In the genomic region with DNA sequence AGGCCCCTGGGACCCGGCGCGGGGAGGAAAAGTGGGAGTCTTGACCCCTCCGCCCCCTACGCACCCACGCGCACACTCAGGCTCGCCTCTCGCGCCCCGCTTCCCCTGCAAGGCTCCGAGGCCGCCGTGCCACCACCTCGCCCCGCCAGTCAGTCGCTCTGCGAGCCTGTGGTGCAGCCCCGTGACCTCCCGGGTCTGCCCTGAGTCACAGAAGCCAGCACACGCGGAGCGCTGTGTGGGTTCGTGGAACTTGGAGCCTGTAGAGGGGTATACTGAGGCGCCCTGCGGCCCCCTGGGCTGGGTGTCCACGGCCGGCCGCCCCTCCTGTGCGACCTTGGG, we compare ENCODE assay signal across 8 cellular contexts. TPM values are rescaled to one million over a fixed set of nuclear protein-coding genes. Genes with fewer than 3 reads are reported as not detected.
DNase-seq lines count a peak whose midpoint lies in the region; ATAC-seq and TF ChIP-seq lines count a peak whose summit lies in the region.

No MANE protein-coding gene starts in this region.

- BruUV-seq in HCT116 (replicated peaks; lab: Mats Ljungman, UMichigan), result TSS peak; percentile 57

- no peak overlapping the region for H2AFZ ChIP-seq in HCT116 (ENCODE audit: low read depth, low read length, poor library complexity, severe bottlenecking)

- H3K4me3 ChIP-seq in HCT116 (replicated peaks in 1 of 2; ENCODE audit: low read depth in 1 of 2, low read length in 2 of 2), result peak overlapping the region; percentile 52 to 67
- peak overlapping the region; percentile 45 to 78 (median 62) for H3K4me3 ChIP-seq in skin epidermis

- TF ChIP-seq RAD21 in HCT116 (IDR thresholded peaks at IDR 0.05; ENCODE audit: low read depth), result no peak

- peaks cover 31 to 68% of the 10 kb centered on the region in 2 experiments for H3K4me1 ChIP-seq in HCT116 (ENCODE audit: control insufficient read depth in 1 of 2, insufficient read depth in 2 of 2, low read length in 2 of 2)

- RAD21 ChIA-PET in HCT116 (lab: Charles Lee; ENCODE audit: low non-redundant PET in 1 of 2, low total read pairs in 2 of 2, uncharacterized antibody in 2 of 2, unreplicated experiment in 2 of 2), result no interaction called here

- H3K9me2 ChIP-seq in HCT116 (ENCODE audit: insufficient read depth), result no peaks in the 10 kb centered on the region

- no peak for DNase-seq in HCT116 (ENCODE audit: low read depth, low spot score)
- peak; percentile 34 for DNase-seq in activated T-cell treated with anti-CD3 and anti-CD28 coated beads for 48 hours (ENCODE audit: low read depth)
- peak; percentile 31 for DNase-seq in germinal center (ENCODE audit: low spot score)
- no peak for DNase-seq in NCI-H524 treated with DMSO at 0.1 percent for 48 hours (lab: John Stamatoyannopoulos, UW)
- no peak for DNase-seq in T1000 (lab: John Stamatoyannopoulos, UW)

- no peaks in the 10 kb centered on the region for H3K79me2 ChIP-seq in HCT116 (ENCODE audit: insufficient read depth, low read length)

- intact Hi-C loops in HCT116 (cut with micrococcal nuclease), result no loop called here

- H3K27me3 ChIP-seq in HCT116 (ENCODE audit: insufficient read depth, low read length), result no peaks in the 10 kb centered on the region

- POLR2A ChIA-PET in HCT116 (lab: Charles Lee), result interaction anchor here (0.6 to 1.2 kb wide), 3 partner anchors 9 to 207 kb away, joined by 3 to 4 read pairs (median 3); no protein-coding TSS in a partner anchor

- H3K9me3 ChIP-seq in HCT116 (ENCODE audit: control insufficient read depth in 1 of 2, insufficient read depth in 1 of 2, low read depth in 1 of 2, low read length in 2 of 2), result no peaks in the 10 kb centered on the region

- CTCF ChIA-PET in HCT116 (lab: Charles Lee), result interaction anchor here (0.9 to 1.3 kb wide), 3 partner anchors 28 to 166 kb away, joined by 3 to 4 read pairs (median 3); no protein-coding TSS in a partner anchor

- no peak for TF ChIP-seq POLR2A in HCT116 (IDR thresholded peaks at IDR 0.05; ENCODE audit: borderline replicate concordance, extremely low read depth, insufficient read depth, insufficient read length)

- peak overlapping the region; percentile 97 for H3K4me2 ChIP-seq in HCT116 (ENCODE audit: low read length)

- no peaks in the 10 kb centered on the region for H3K36me3 ChIP-seq in HCT116 (ENCODE audit: control insufficient read depth in 1 of 2, insufficient read depth in 2 of 2, low read length in 2 of 2)

- H4K20me1 ChIP-seq in HCT116 (ENCODE audit: insufficient read depth), result no peaks in the 10 kb centered on the region

- H3K9ac ChIP-seq in HCT116 (ENCODE audit: low read length), result peak overlapping the region; percentile 75

- ATAC-seq in HCT116, result peak; percentile 13
- no peak for ATAC-seq in GM21390 (IDR thresholded peaks at IDR 0.05; ENCODE audit: unreplicated experiment)
- no peak for ATAC-seq in GM18520 (IDR thresholded peaks at IDR 0.05; ENCODE audit: unreplicated experiment)

- H3K27ac ChIP-seq in HCT116 (ENCODE audit: low read depth, low read length) (peak overlapping the region; percentile 79), skin epidermis (peak overlapping the region in 20 of 21 experiments; percentile 65 to 97 (median 90))

- TF ChIP-seq CTCF in HCT116 (IDR thresholded peaks at IDR 0.05 in 2 of 3, conservative IDR thresholded peaks at IDR 0.05 in 1 of 3; ENCODE audit: borderline replicate concordance in 1 of 3, insufficient read depth in 1 of 3, low read depth in 2 of 3, low read length in 2 of 3), result no peak

TF ChIP-seq in HCT116, 20 proteins besides CTCF, POLR2A, EP300 and RAD21:
- TF ChIP-seq, protein P1, sequence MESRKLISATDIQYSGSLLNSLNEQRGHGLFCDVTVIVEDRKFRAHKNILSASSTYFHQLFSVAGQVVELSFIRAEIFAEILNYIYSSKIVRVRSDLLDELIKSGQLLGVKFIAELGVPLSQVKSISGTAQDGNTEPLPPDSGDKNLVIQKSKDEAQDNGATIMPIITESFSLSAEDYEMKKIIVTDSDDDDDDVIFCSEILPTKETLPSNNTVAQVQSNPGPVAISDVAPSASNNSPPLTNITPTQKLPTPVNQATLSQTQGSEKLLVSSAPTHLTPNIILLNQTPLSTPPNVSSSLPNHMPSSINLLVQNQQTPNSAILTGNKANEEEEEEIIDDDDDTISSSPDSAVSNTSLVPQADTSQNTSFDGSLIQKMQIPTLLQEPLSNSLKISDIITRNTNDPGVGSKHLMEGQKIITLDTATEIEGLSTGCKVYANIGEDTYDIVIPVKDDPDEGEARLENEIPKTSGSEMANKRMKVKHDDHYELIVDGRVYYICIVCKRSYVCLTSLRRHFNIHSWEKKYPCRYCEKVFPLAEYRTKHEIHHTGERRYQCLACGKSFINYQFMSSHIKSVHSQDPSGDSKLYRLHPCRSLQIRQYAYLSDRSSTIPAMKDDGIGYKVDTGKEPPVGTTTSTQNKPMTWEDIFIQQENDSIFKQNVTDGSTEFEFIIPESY (IDR thresholded peaks at IDR 0.05; ENCODE audit: extremely low read depth, insufficient replicate concordance, low read length), result no peak
- TF ChIP-seq, protein P2, sequence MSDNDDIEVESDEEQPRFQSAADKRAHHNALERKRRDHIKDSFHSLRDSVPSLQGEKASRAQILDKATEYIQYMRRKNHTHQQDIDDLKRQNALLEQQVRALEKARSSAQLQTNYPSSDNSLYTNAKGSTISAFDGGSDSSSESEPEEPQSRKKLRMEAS (IDR thresholded peaks at IDR 0.05), result no peak
- TF ChIP-seq SP1 (IDR thresholded peaks at IDR 0.05; ENCODE audit: low read depth) (no peak), YY1 (IDR thresholded peaks at IDR 0.05; ENCODE audit: extremely low read depth, insufficient replicate concordance, low read depth, low read length) (no peak), ZNF274 (IDR thresholded peaks at IDR 0.05; ENCODE audit: low read depth, low read length) (no peak), SRF (IDR thresholded peaks at IDR 0.05; ENCODE audit: low read depth) (no peak), JUND (IDR thresholded peaks at IDR 0.05) (no peak), CBX3 (IDR thresholded peaks at IDR 0.05; ENCODE audit: low read depth) (no peak), EZH2phosphoT487 (IDR thresholded peaks at IDR 0.05; ENCODE audit: borderline replicate concordance) (no peak), TCF7L2 (IDR thresholded peaks at IDR 0.05; ENCODE audit: borderline replicate concordance, extremely low read depth, insufficient read depth, insufficient read length) (no peak), EZH2 (IDR thresholded peaks at IDR 0.05) (no peak), FOSL1 (IDR thresholded peaks at IDR 0.05; ENCODE audit: low read depth) (no peak), POLR2AphosphoS5 (IDR thresholded peaks at IDR 0.05; ENCODE audit: low read depth, low read length) (no peak), CEBPB (IDR thresholded peaks at IDR 0.05; ENCODE audit: low read depth) (no peak), SIN3A (IDR thresholded peaks at IDR 0.05; ENCODE audit: low read depth) (no peak), EGR1 (IDR thresholded peaks at IDR 0.05; ENCODE audit: low read depth) (no peak)
- TF ChIP-seq, protein P3, sequence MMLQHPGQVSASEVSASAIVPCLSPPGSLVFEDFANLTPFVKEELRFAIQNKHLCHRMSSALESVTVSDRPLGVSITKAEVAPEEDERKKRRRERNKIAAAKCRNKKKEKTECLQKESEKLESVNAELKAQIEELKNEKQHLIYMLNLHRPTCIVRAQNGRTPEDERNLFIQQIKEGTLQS (IDR thresholded peaks at IDR 0.05), result no peak
- TF ChIP-seq, protein P4, sequence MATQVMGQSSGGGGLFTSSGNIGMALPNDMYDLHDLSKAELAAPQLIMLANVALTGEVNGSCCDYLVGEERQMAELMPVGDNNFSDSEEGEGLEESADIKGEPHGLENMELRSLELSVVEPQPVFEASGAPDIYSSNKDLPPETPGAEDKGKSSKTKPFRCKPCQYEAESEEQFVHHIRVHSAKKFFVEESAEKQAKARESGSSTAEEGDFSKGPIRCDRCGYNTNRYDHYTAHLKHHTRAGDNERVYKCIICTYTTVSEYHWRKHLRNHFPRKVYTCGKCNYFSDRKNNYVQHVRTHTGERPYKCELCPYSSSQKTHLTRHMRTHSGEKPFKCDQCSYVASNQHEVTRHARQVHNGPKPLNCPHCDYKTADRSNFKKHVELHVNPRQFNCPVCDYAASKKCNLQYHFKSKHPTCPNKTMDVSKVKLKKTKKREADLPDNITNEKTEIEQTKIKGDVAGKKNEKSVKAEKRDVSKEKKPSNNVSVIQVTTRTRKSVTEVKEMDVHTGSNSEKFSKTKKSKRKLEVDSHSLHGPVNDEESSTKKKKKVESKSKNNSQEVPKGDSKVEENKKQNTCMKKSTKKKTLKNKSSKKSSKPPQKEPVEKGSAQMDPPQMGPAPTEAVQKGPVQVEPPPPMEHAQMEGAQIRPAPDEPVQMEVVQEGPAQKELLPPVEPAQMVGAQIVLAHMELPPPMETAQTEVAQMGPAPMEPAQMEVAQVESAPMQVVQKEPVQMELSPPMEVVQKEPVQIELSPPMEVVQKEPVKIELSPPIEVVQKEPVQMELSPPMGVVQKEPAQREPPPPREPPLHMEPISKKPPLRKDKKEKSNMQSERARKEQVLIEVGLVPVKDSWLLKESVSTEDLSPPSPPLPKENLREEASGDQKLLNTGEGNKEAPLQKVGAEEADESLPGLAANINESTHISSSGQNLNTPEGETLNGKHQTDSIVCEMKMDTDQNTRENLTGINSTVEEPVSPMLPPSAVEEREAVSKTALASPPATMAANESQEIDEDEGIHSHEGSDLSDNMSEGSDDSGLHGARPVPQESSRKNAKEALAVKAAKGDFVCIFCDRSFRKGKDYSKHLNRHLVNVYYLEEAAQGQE (IDR thresholded peaks at IDR 0.05; ENCODE audit: low read depth), result no peak

RNA-seq across cellular contexts. Expression of a gene that starts 0.4 kb away (rescaled TPM):
- total RNA-seq in HCT116 (2021; ENCODE audit: unreplicated experiment), result 16.4 TPM
- 20.6 and 24.1 TPM in 2 replicates for polyA plus RNA-seq in HCT116 (2012)

RNA-seq across cellular contexts. Expression of a gene that starts 7.3 kb away (rescaled TPM):
- 0.74 TPM for total RNA-seq in HCT116 (2021; ENCODE audit: unreplicated experiment)
- 0.90 and 1.1 TPM in 2 replicates for polyA plus RNA-seq in HCT116 (2012)

RNA-seq across cellular contexts. Expression of a gene that starts 23.8 kb away (rescaled TPM):
- not detected for total RNA-seq in HCT116 (2021; ENCODE audit: unreplicated experiment)
- polyA plus RNA-seq in HCT116 (2012), result not detected in 2 replicates

Comparison
In these comparisons a context has a peak if more than half of its experiments do, and no peak if none do; other contexts are left out.
1. DNase-seq: peak in activated T-cell treated with anti-CD3 and anti-CD28 coated beads for 48 hours (single experiment) and germinal center (single experiment); none in HCT116 (single experiment), NCI-H524 treated with DMSO at 0.1 percent for 48 hours (single experiment) and T1000 (single experiment).